15 cellular contexts compared by ENCODE assay signal in genomic region chr10:21514101-21514807, GRCh38. TPM values are rescaled to one million over a fixed set of nuclear protein-coding genes. Genes with fewer than 3 reads are reported as not detected.
A peak's percentile ranks its signal among the peaks of the same experiment; 100 is the strongest.
DNase-seq lines count a peak whose midpoint lies in the region; ATAC-seq, FAIRE-seq and TF ChIP-seq lines count a peak whose summit lies in the region.
"Had no signal": no experiment of that assay in that cellular context is flagged by ENCODE, and none has a peak within 500 bp of the region (broad histone marks: within the 10 kb centered on the region; RNA-seq: fewer than 3 reads in every experiment).

No MANE protein-coding gene starts in this region.

- H3K9me3 Mint-ChIP-seq in WTC11, result no peaks in the 10 kb centered on the region

- no peak overlapping the region for H2BK5ac ChIP-seq in neuronal stem cell (ENCODE audit: low read length)

- H3K36me3 Mint-ChIP-seq in WTC11, result no peaks in the 10 kb centered on the region
- H3K36me3 Mint-ChIP-seq in T-helper 17 cell (ENCODE audit: low read depth), result peaks cover 5% of the 10 kb centered on the region

- ATAC-seq in WTC11 (no peak), right cardiac atrium (peak in 1 of 2 donors; percentile 60), T-helper 17 cell (no peak)

- no peak overlapping the region for H3K14ac ChIP-seq in neuronal stem cell (ENCODE audit: low read length)

- POLR2A ChIA-PET in WTC11 (lab: Charles Lee), result interaction anchor here (0.6 to 3.6 kb wide), 3 partner anchors 12 to 20 kb away, joined by 3 to 57 read pairs (median 8); partner anchors contain the start of gene SKIDA1

- H2AK5ac ChIP-seq in neuronal stem cell (ENCODE audit: low read depth, low read length), result no peak overlapping the region

- no peak overlapping the region for H2BK12ac ChIP-seq in neuronal stem cell (ENCODE audit: low read length)

- no peaks in the 10 kb centered on the region for H3K27me3 ChIP-seq in right cardiac atrium (ENCODE audit: control insufficient read depth, insufficient read depth)
- H3K27me3 ChIP-seq in neuronal stem cell (ENCODE audit: control insufficient read depth in 3 of 3, insufficient read depth in 3 of 3, low read depth in 1 of 3, low read length in 3 of 3), result no peaks in the 10 kb centered on the region
- H3K27me3 ChIP-seq: ovary had no signal

- H3K79me1 ChIP-seq in neuronal stem cell (ENCODE audit: low read depth, low read length), result no peaks in the 10 kb centered on the region

- no peaks in the 10 kb centered on the region for H3K9me3 ChIP-seq in right cardiac atrium (ENCODE audit: control insufficient read depth, low read length)
- no peaks in the 10 kb centered on the region for H3K9me3 ChIP-seq in neuronal stem cell (replicated peaks in 1 of 2; ENCODE audit: control insufficient read depth in 2 of 2, insufficient read depth in 1 of 2, low read depth in 1 of 2, low read length in 2 of 2)
- no peaks in the 10 kb centered on the region for H3K9me3 ChIP-seq in T-helper 17 cell (ENCODE audit: control insufficient read depth, low read length, poor library complexity, severe bottlenecking)
- H3K9me3 ChIP-seq: ovary had no signal

- H3K4me1 ChIP-seq in right cardiac atrium (ENCODE audit: control insufficient read depth, insufficient read depth, low read length) (no peaks in the 10 kb centered on the region), neuronal stem cell (ENCODE audit: control insufficient read depth in 2 of 2, insufficient read depth in 1 of 2, low read depth in 1 of 2, low read length in 2 of 2) (peaks cover 3% of the 10 kb centered on the region in 2 donors)

- no peak overlapping the region for H2BK15ac ChIP-seq in neuronal stem cell (ENCODE audit: low read length)

- H2AFZ ChIP-seq in neuronal stem cell (ENCODE audit: low read length), result no peak overlapping the region

- no peak overlapping the region for H4K91ac ChIP-seq in neuronal stem cell (ENCODE audit: low read depth, low read length, poor library complexity)

- peak overlapping the region; percentile 86 for H3K4me3 Mint-ChIP-seq in WTC11
- H3K4me3 Mint-ChIP-seq in T-helper 17 cell, result no peak overlapping the region
- H3K4me3 Mint-ChIP-seq: B cell had no signal

- TF ChIP-seq CTCF in WTC11 (IDR thresholded peaks at IDR 0.05) (no peak), lower leg skin (IDR thresholded peaks at IDR 0.05) (no peak)

- 64% methylated on average over 6 of the region's 6 CpGs for WGBS in right cardiac atrium
- WGBS in neuronal stem cell (ENCODE audit: extremely low coverage in 2 of 2, insufficient read length in 2 of 2, insufficient replicate concordance in 1 of 2), 2 donors, result no CpG with 5 or more reads among the region's 6 CpGs
- WGBS in lower leg skin, 2 donors, result 71 to 75% methylated on average over 6 of the region's 6 CpGs

- H3K4me1 Mint-ChIP-seq in WTC11, result peaks cover 67% of the 10 kb centered on the region
- peaks cover 19% of the 10 kb centered on the region for H3K4me1 Mint-ChIP-seq in T-helper 17 cell

- no peak overlapping the region for H3K27ac ChIP-seq in right cardiac atrium (ENCODE audit: low read length)
- no peak overlapping the region for H3K27ac ChIP-seq in neuronal stem cell (replicated peaks; ENCODE audit: low read length)

- H2BK120ac ChIP-seq in neuronal stem cell (ENCODE audit: low read depth, low read length), result no peak overlapping the region

- DNase-seq in WTC11 (ENCODE audit: low spot score) (no peak), right cardiac atrium (no peak), neuronal stem cell (ENCODE audit: low spot score) (no peak), lower leg skin (ENCODE audit: low spot score in 2 of 2) (no peak), T-helper 17 cell (no peak)
- DNase-seq in stimulated activated CD4-positive, alpha-beta T cell treated with anti-CD3 and anti-CD28 coated beads, Interleukin-2, amount 100 ng/mL, for 24 hours, result no peak
- DNase-seq in activated CD8-positive, alpha-beta memory T cell treated with anti-CD3 and anti-CD28 coated beads, Interleukin-2, amount 50 U/mL, for 48 hours, result no peak
- DNase-seq: activated CD8-positive, alpha-beta memory T cell treated with anti-CD3 and anti-CD28 coated beads for 24 hours; activated gamma-delta T cell; DND-41; hypothalamus; NCI-H1092 treated with DMSO at 0.1 percent for 48 hours; ovary had no signal

- H3K27me3 Mint-ChIP-seq in WTC11 (ENCODE audit: low read depth), result peaks cover 20% of the 10 kb centered on the region
- H3K27me3 Mint-ChIP-seq in T-helper 17 cell, result peaks cover 63% of the 10 kb centered on the region

- no peak overlapping the region for H3K9ac ChIP-seq in neuronal stem cell (ENCODE audit: low read depth, low read length, poor library complexity)

- no peak for TF ChIP-seq POLR2A in lower leg skin (IDR thresholded peaks at IDR 0.05)

- FAIRE-seq in G401.6 (lab: Jason Lieb, UNC), result peak; percentile 39

- H3K4me2 ChIP-seq in neuronal stem cell (ENCODE audit: insufficient read depth, low read length, poor library complexity, severe bottlenecking), result peak overlapping the region; percentile 58

- CTCF ChIA-PET in WTC11 (lab: Charles Lee), result interaction anchor here (0.6 to 0.9 kb wide), 4 partner anchors 9 to 75 kb away, joined by 3 read pairs; no protein-coding TSS in a partner anchor

- H3K27ac Mint-ChIP-seq in WTC11, result no peak overlapping the region
- no peak overlapping the region for H3K27ac Mint-ChIP-seq in T-helper 17 cell
- H3K27ac Mint-ChIP-seq: B cell had no signal

- no peak overlapping the region for H3K4ac ChIP-seq in neuronal stem cell (ENCODE audit: low read length)

- intact Hi-C loops in right cardiac atrium (cut with DNase I) (no loop called here), lower leg skin (cut with DNase I; ENCODE audit: low total_unique reads) (no loop called here)

- H3K4me3 ChIP-seq in right cardiac atrium (ENCODE audit: low read length) (peak overlapping the region; percentile 89), neuronal stem cell (ENCODE audit: low read length in 2 of 2) (peak overlapping the region; percentile 86 to 100), lower leg skin (ENCODE audit: low read depth, poor library complexity, severe bottlenecking) (no peak overlapping the region)
- H3K4me3 ChIP-seq: ovary had no signal

- peaks cover 7 to 57% of the 10 kb centered on the region in 2 donors for H3K36me3 ChIP-seq in neuronal stem cell (replicated peaks in 1 of 2; ENCODE audit: control insufficient read depth in 2 of 2, insufficient read depth in 2 of 2, low read length in 2 of 2)
- H3K36me3 ChIP-seq: ovary had no signal

- no peak overlapping the region for H3K23ac ChIP-seq in neuronal stem cell (ENCODE audit: low read depth, low read length, poor library complexity)

- no peak overlapping the region for H3K18ac ChIP-seq in neuronal stem cell (ENCODE audit: low read length)

- H4K8ac ChIP-seq in neuronal stem cell (ENCODE audit: low read depth, low read length), result no peak overlapping the region

TF ChIP-seq in WTC11, 78 proteins besides CTCF, POLR2A, EP300 and RAD21:
- no peak for TF ChIP-seq ATF6 (CRISPR knock-in tag; IDR thresholded peaks at IDR 0.05)
- TF ChIP-seq ZNF121 (CRISPR knock-in tag; IDR thresholded peaks at IDR 0.05), result 0 out of 2 replicates have a peak, but pooled peaks have one; percentile 18
- TF ChIP-seq E2F1 (CRISPR knock-in tag; IDR thresholded peaks at IDR 0.05), result no peak
- no peak for TF ChIP-seq ESRRA (CRISPR knock-in tag; IDR thresholded peaks at IDR 0.05; ENCODE audit: borderline replicate concordance)

RNA-seq across cellular contexts. Expression of gene SKIDA1, which starts 11.2 kb away (rescaled TPM):
- total RNA-seq in WTC11 (2021) (9.4 to 12.9 TPM (median 11.8 TPM) in 3 replicates), right cardiac atrium (1 to 10 TPM; 2.1 to 6.3 (median 4.6) TPM), lower leg skin (1 to 10 TPM in 2 of 4 donors, under 1 TPM in 2; 0.38 to 1.4 (median 0.96) TPM), T-helper 17 cell (under 1 TPM; 0.34 to 0.37 TPM)
- polyA plus RNA-seq in right cardiac atrium, result 0.88 TPM
- 57.0 TPM for polyA plus RNA-seq in neuronal stem cell (2013, experiment 1 of 2)
- polyA plus RNA-seq in neuronal stem cell (2013, experiment 2 of 2), result 57.0 TPM

RNA-seq across cellular contexts. Expression of gene MLLT10, which starts 19.8 kb away (rescaled TPM):
- total RNA-seq in WTC11 (2021), result 52.7 to 60.3 TPM (median 60.1 TPM) in 3 replicates
- 10 to 100 TPM; 26.6 to 36.1 (median 29.8) TPM for total RNA-seq in right cardiac atrium
- polyA plus RNA-seq in right cardiac atrium, result 14.1 TPM
- 43.4 TPM for polyA plus RNA-seq in neuronal stem cell (2013, experiment 1 of 2)
- polyA plus RNA-seq in neuronal stem cell (2013, experiment 2 of 2), result 44.9 TPM
- total RNA-seq in lower leg skin, result 100 to 1,000 TPM in 1 of 4 donors, 10 to 100 TPM in 3; 42.8 to 283 (median 48.5) TPM
- total RNA-seq in T-helper 17 cell, result 10 to 100 TPM; 68.6 to 72.0 TPM
